In the genomic region with DNA sequence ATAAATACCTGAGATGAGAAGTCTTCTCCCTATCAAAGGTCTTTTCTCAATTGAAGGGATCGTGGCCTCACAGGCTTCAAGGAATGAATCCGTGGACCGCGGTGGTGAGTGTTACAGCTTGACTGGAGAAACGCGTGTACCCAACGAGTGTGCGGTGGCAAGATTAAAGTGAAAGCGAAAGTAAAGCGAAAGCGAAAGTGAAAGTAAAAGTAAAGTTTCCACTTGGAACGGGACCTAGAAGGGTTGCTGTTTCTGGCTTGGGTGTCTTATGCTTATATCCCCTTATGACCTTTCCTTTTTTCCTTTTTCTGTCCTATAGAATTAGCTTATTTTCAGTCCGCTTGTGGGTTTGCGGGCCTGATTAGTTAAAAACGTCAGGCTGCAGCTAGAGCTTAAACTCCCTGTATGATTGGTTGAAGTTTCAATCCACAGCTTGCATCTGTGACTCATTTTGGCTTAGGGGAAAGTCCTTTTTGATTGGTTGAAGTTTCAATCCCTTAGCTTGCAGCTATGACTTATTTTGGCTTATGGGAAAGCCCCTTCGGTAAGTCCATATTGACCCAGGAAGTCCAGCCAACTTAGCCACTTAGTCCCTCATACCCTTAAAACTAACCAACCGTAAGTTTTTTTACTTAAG, we compare ENCODE assay signal across 2 cellular contexts.
A peak's percentile ranks its signal among the peaks of the same experiment; 100 is the strongest.
TF ChIP-seq lines count a peak whose summit lies in the region.

No MANE protein-coding gene starts in this region.

TF ChIP-seq in GM23338, 12 proteins besides CTCF, POLR2A, EP300 and RAD21 (continued from another document):
- TF ChIP-seq POLR2AphosphoS5 (IDR thresholded peaks at IDR 0.05; ENCODE audit: low read depth), result no peak
- no peak for TF ChIP-seq CREB1 (CRISPR knock-in tag; IDR thresholded peaks at IDR 0.05; ENCODE audit: low read depth)
- no peak for TF ChIP-seq EZH2phosphoT487 (IDR thresholded peaks at IDR 0.05; ENCODE audit: unreplicated experiment)

TF ChIP-seq in K562, 482 proteins besides CTCF, POLR2A, EP300 and RAD21 (continued from another document and continues in another):
- TF ChIP-seq ZBTB40 (IDR thresholded peaks at IDR 0.05), result peak; percentile 72
- no peak for TF ChIP-seq ZBTB40 (CRISPR knock-in tag; IDR thresholded peaks at IDR 0.05)
- TF ChIP-seq HDAC3 (IDR thresholded peaks at IDR 0.05; ENCODE audit: borderline replicate concordance, partially characterized antibody), result no peak
- TF ChIP-seq ETS2 (tag; IDR thresholded peaks at IDR 0.05; ENCODE audit: borderline replicate concordance, poor library complexity, severe bottlenecking), result no peak
- TF ChIP-seq MEF2D (tag; conservative IDR thresholded peaks at IDR 0.05; ENCODE audit: low read depth), result 0 out of 2 replicates have a peak, but pooled peaks have one; percentile 31
- no peak for TF ChIP-seq ZNF75A (CRISPR knock-in tag; IDR thresholded peaks at IDR 0.05)
- no peak for TF ChIP-seq CREB3L1 (IDR thresholded peaks at IDR 0.05; ENCODE audit: borderline replicate concordance, low read depth)
- TF ChIP-seq, protein P1, sequence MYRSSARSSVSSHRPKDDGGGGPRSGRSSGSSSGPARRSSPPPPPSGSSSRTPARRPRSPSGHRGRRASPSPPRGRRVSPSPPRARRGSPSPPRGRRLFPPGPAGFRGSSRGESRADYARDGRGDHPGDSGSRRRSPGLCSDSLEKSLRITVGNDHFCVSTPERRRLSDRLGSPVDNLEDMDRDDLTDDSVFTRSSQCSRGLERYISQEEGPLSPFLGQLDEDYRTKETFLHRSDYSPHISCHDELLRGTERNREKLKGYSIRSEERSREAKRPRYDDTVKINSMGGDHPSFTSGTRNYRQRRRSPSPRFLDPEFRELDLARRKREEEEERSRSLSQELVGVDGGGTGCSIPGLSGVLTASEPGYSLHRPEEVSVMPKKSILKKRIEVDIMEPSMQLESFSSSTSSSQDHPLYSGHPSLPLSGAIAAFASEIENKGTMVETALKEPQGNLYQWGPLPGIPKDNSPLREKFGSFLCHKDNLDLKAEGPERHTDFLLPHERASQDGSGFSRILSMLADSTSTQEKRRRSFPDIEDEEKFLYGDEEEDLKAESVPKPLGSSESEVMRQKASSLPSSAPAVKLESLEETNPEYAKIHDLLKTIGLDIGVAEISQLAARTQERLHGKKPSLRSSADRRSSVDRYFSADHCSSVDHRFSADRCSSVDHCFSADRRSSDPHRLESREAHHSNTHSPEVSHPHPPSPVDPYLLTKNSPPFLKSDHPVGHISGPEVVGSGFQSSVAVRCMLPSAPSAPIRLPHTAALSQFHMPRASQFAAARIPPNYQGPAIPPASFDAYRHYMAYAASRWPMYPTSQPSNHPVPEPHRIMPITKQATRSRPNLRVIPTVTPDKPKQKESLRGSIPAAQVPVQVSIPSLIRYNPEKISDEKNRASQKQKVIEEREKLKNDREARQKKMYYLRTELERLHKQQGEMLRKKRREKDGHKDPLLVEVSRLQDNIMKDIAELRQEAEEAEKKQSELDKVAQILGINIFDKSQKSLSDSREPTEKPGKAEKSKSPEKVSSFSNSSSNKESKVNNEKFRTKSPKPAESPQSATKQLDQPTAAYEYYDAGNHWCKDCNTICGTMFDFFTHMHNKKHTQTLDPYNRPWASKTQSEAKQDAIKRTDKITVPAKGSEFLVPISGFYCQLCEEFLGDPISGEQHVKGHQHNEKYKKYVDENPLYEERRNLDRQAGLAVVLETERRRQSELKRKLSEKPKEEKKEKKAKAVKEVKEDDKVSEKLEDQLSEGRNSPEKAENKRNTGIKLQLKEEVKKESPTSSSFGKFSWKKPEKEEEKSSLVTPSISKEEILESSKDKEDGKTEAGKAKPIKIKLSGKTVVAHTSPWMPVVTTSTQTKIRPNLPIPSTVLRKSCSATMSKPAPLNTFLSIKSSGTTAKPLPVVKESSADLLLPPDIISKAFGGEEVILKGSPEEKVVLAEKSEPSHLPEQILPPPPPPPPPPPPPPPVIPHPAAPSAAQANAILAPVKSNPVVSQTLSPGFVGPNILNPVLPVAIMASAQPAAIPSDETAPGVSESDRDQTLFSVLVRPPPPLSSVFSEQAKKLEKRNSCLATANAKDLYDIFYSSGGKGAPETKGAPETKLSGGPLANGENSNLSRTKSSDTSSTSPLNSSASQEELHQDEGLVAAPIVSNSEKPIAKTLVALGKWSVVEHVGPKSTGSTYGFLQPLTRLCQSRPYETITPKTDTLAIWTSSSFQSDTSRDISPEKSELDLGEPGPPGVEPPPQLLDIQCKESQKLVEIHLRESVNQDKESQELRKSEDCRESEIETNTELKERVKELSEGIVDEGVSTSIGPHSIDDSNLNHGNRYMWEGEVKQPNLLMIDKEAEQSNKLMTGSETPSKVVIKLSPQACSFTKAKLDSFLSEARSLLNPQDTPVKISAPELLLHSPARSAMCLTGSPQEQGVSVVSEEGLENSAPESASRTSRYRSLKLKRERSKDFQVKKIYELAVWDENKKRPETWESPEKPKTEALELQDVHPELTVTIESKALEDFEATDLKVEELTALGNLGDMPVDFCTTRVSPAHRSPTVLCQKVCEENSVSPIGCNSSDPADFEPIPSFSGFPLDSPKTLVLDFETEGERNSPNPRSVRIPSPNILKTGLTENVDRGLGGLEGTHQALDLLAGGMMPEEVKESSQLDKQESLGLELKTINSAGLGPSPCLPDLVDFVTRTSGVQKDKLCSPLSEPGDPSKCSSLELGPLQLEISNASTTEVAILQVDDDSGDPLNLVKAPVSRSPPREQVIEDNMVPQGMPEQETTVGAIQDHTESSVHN (IDR thresholded peaks at IDR 0.05; ENCODE audit: borderline replicate concordance in 1 of 2, low read depth in 1 of 2), result peak in 1 of 2 experiments; percentile 84; a peak in 2 of 4 replicates
- TF ChIP-seq ZNF24 (IDR thresholded peaks at IDR 0.05), result no peak
- TF ChIP-seq ZNF133 (CRISPR knock-in tag; IDR thresholded peaks at IDR 0.05), result no peak
- peak; percentile 26 for TF ChIP-seq ASH1L (IDR thresholded peaks at IDR 0.05; ENCODE audit: borderline replicate concordance, low read depth, partially characterized antibody)
- no peak for TF ChIP-seq KLF16 (IDR thresholded peaks at IDR 0.05)
- TF ChIP-seq PHF8 (IDR thresholded peaks at IDR 0.05; ENCODE audit: borderline replicate concordance, low read length), result peak; percentile 24; the same call in 1 of the 2 replicates
- no peak for TF ChIP-seq POLR2G (IDR thresholded peaks at IDR 0.05; ENCODE audit: low read depth, low read length)
- TF ChIP-seq MXD1 (CRISPR knock-in tag; IDR thresholded peaks at IDR 0.05; ENCODE audit: borderline replicate concordance, poor library complexity, severe bottlenecking), result no peak
- no peak for TF ChIP-seq CHAMP1 (IDR thresholded peaks at IDR 0.05)
- TF ChIP-seq ATF1 (CRISPR knock-in tag; IDR thresholded peaks at IDR 0.05), result no peak
- TF ChIP-seq ATF1 (tag; IDR thresholded peaks at IDR 0.05), result 0 out of 2 replicates have a peak, but pooled peaks have one; percentile 40
- TF ChIP-seq, protein P2, sequence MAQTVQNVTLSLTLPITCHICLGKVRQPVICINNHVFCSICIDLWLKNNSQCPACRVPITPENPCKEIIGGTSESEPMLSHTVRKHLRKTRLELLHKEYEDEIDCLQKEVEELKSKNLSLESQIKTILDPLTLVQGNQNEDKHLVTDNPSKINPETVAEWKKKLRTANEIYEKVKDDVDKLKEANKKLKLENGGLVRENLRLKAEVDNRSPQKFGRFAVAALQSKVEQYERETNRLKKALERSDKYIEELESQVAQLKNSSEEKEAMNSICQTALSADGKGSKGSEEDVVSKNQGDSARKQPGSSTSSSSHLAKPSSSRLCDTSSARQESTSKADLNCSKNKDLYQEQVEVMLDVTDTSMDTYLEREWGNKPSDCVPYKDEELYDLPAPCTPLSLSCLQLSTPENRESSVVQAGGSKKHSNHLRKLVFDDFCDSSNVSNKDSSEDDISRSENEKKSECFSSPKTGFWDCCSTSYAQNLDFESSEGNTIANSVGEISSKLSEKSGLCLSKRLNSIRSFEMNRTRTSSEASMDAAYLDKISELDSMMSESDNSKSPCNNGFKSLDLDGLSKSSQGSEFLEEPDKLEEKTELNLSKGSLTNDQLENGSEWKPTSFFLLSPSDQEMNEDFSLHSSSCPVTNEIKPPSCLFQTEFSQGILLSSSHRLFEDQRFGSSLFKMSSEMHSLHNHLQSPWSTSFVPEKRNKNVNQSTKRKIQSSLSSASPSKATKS (CRISPR knock-in tag; IDR thresholded peaks at IDR 0.05), result no peak
- no peak for TF ChIP-seq TRIM24 (IDR thresholded peaks at IDR 0.05)
- TF ChIP-seq SOX6 (IDR thresholded peaks at IDR 0.05), result no peak
- TF ChIP-seq HDAC8 (tag; IDR thresholded peaks at IDR 0.05), result no peak
- TF ChIP-seq CHCHD3 (CRISPR knock-in tag; IDR thresholded peaks at IDR 0.05), result no peak
- TF ChIP-seq POLR2H (tag; IDR thresholded peaks at IDR 0.05; ENCODE audit: low read depth), result no peak
- no peak for TF ChIP-seq MEF2A (IDR thresholded peaks at IDR 0.05; ENCODE audit: control insufficient read depth, low read depth, low read length)
